In the genomic region with DNA sequence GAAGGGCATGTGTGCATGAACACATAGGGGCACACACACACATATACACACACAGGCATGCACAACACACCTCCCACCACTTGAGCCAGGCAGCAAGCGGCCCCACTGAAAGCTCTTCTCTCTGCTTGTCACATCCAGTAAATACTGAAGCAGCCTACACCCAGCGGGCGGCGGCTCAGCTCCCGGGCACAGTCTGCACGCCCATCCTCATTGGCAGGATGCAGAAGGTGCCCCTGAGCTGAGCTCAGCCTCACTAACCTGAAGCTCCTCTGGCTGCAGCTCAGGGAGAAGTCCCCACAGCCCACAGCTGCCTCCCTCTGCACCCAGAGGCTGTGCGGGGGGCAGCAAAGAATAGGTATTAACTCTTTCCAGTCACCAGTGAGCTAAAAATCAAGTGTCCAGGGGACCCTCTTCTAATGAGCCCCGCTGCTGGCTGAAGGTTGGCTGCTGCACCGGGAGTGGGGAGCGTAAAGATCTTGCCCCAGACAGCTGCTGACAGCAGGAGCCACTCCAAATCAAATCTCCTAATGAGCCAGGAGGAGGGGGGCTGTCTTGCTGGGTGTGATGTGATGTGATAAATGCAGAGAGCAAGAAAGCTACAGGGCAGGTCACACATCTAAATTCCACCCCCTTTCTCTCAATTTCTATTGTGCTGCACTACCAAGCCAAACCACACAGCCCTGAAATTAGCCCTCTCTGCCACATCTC, we compare ENCODE assay signal across 15 cellular contexts. TPM values are rescaled to one million over a fixed set of nuclear protein-coding genes. Genes with fewer than 3 reads are reported as not detected.
DNase-seq lines count a peak whose midpoint lies in the region; ATAC-seq, FAIRE-seq and TF ChIP-seq lines count a peak whose summit lies in the region.
"Had no signal": no experiment of that assay in that cellular context is flagged by ENCODE, and none has a peak within 500 bp of the region (broad histone marks: within the 10 kb centered on the region; RNA-seq: fewer than 3 reads in every experiment).

No MANE protein-coding gene starts in this region.

- no peak overlapping the region for H3K4me3 Mint-ChIP-seq in stimulated activated memory B cell treated with anti-CD40 and anti-IgM and Interleukin-4, amounts not matched to agents 10 μg/mL and 1 μg/mL and 100 μg/mL, for 72 hours

- WGBS in GM12878 (ENCODE audit: insufficient coverage, insufficient replicate concordance, low lambda C conversion rate, missing lambda C conversion rate), result 47% methylated on average over 10 of the region's 10 CpGs
- 0% methylated on average over 2 of the region's 10 CpGs for WGBS in HepG2 (ENCODE audit: low lambda C conversion rate)

- intact Hi-C loops in Right ventricle myocardium inferior (cut with DNase I) (loop anchor here (5.0 kb wide), 1 partner anchor 110 kb away; no protein-coding TSS in a partner anchor), GM12878 (cut with micrococcal nuclease; ENCODE audit: unreplicated experiment) (no loop called here), HepG2 (cut with micrococcal nuclease; ENCODE audit: unreplicated experiment) (no loop called here)

- ATAC-seq in Right ventricle myocardium inferior (no peak), GM12878 (peak; percentile 81), HepG2 (no peak), HG03378 (IDR thresholded peaks at IDR 0.05; ENCODE audit: unreplicated experiment) (no peak)
- peak; percentile 50 for ATAC-seq in stimulated activated memory B cell treated with anti-CD40 and anti-IgM and Interleukin-4, amounts not matched to agents 10 μg/mL and 1 μg/mL and 100 μg/mL, for 72 hours
- ATAC-seq: K562, Panc1, psoas muscle had no signal

- TF ChIP-seq POLR2A in GM12878 (IDR thresholded peaks at IDR 0.05; ENCODE audit: low read depth, low read length) (no peak), HepG2 (IDR thresholded peaks at IDR 0.05; ENCODE audit: insufficient read depth in 1 of 2, low read depth in 2 of 2, low read length in 2 of 2) (no peak)

- H4K20me1 ChIP-seq in GM12878 (ENCODE audit: control insufficient read depth, insufficient read depth) (no peaks in the 10 kb centered on the region), HepG2 (ENCODE audit: insufficient read depth, low read length) (no peaks in the 10 kb centered on the region)

- peaks cover 32% of the 10 kb centered on the region for H3K27me3 Mint-ChIP-seq in stimulated activated memory B cell treated with anti-CD40 and anti-IgM and Interleukin-4, amounts not matched to agents 10 μg/mL and 1 μg/mL and 100 μg/mL, for 72 hours

- H3K27ac ChIP-seq in right atrium auricular region, result no peak overlapping the region
- H3K27ac ChIP-seq in GM12878 (ENCODE audit: control insufficient read depth, insufficient read depth), result no peak overlapping the region
- no peak overlapping the region for H3K27ac ChIP-seq in HepG2 (ENCODE audit: extremely low read length, insufficient read depth, low read length)
- H3K27ac ChIP-seq: psoas muscle had no signal

- no peak for FAIRE-seq in GM12878 (lab: Jason Lieb, UNC)
- FAIRE-seq in HepG2 (lab: Jason Lieb, UNC), result no peak
- FAIRE-seq: endometrium, K562 had no signal

- H3K9ac ChIP-seq in GM12878 (ENCODE audit: control insufficient read depth, insufficient read depth, low read length) (no peak overlapping the region), HepG2 (ENCODE audit: insufficient read depth, low read depth, low read length) (no peak overlapping the region)

- H3K4me3 ChIP-seq in right atrium auricular region (no peak overlapping the region), GM12878 (no peak overlapping the region), HepG2 (replicated peaks in 1 of 3; ENCODE audit: insufficient read depth in 1 of 3, low read depth in 2 of 3, low read length in 3 of 3) (no peak overlapping the region)
- H3K4me3 ChIP-seq: K562, psoas muscle had no signal

- TF ChIP-seq RAD21 in GM12878 (IDR thresholded peaks at IDR 0.05; ENCODE audit: insufficient read depth, low read depth, low read length), result no peak
- TF ChIP-seq RAD21 in HepG2 (CRISPR knock-in tag; IDR thresholded peaks at IDR 0.05), result no peak

- RAD21 ChIA-PET in GM12878 (lab: Charles Lee; ENCODE audit: unreplicated experiment), result interaction anchor here (0.9 to 2.4 kb wide), 7 partner anchors 9 to 110 kb away, joined by 3 to 7 read pairs (median 4); no protein-coding TSS in a partner anchor

- TF ChIP-seq CTCF in right atrium auricular region (IDR thresholded peaks at IDR 0.05), result no peak
- no peak for TF ChIP-seq CTCF in GM12878 (IDR thresholded peaks at IDR 0.05 in 2 of 3, conservative IDR thresholded peaks at IDR 0.05 in 1 of 3; ENCODE audit: control insufficient read depth in 2 of 3, extremely low read depth in 1 of 3, insufficient read depth in 1 of 3, low read depth in 3 of 3, low read length in 3 of 3)
- no peak for TF ChIP-seq CTCF in HepG2 (CRISPR knock-in tag; IDR thresholded peaks at IDR 0.05)

- H3K4me2 ChIP-seq in GM12878 (ENCODE audit: control insufficient read depth, insufficient read depth), result no peak overlapping the region
- H3K4me2 ChIP-seq in HepG2 (ENCODE audit: low read depth, low read length), result no peak overlapping the region

- H3K36me3 Mint-ChIP-seq in stimulated activated memory B cell treated with anti-CD40 and anti-IgM and Interleukin-4, amounts not matched to agents 10 μg/mL and 1 μg/mL and 100 μg/mL, for 72 hours, result no peaks in the 10 kb centered on the region

- peak; percentile 56 for DNase-seq in Right ventricle myocardium inferior (ENCODE audit: missing footprints)
- DNase-seq in right atrium auricular region (ENCODE audit: low spot score), result no peak
- peak; percentile 80 for DNase-seq in NCI-H2171 treated with DMSO at 0.1 percent for 48 hours (lab: John Stamatoyannopoulos, UW)
- DNase-seq in GM12878 (ENCODE audit: low read depth, low spot score), result no peak
- no peak for DNase-seq in HepG2 (ENCODE audit: low spot score)
- DNase-seq in hippocampal formation (lab: John Stamatoyannopoulos, UW), result no peak
- DNase-seq: amniotic stem cell, EL, mesenchymal stem cell, psoas muscle had no signal

- BruUV-seq in GM12878 (replicated peaks; lab: Mats Ljungman, UMichigan), result no TSS peak
- BruUV-seq in HepG2 (replicated peaks; lab: Mats Ljungman, UMichigan), result no TSS peak

- H3K27ac Mint-ChIP-seq in stimulated activated memory B cell treated with anti-CD40 and anti-IgM and Interleukin-4, amounts not matched to agents 10 μg/mL and 1 μg/mL and 100 μg/mL, for 72 hours, result no peak overlapping the region

- in situ Hi-C loops in GM12878 (cut with MboI), result no loop called here
- in situ Hi-C loops in HepG2 (cut with HindIII; ENCODE audit: extremely low pct_ligation_motif_present, low pct_unique_long_range_greater_than_20kb), result no loop called here

- H3K4me1 ChIP-seq in right atrium auricular region, result peaks cover 0 to 31% of the 10 kb centered on the region in 2 donors
- peaks cover 18% of the 10 kb centered on the region; the same call in 1 of the 2 replicates for H3K4me1 ChIP-seq in GM12878 (ENCODE audit: control insufficient read depth, insufficient read depth, low read length)
- H3K4me1 ChIP-seq in HepG2 (ENCODE audit: insufficient read depth, low read length), result no peaks in the 10 kb centered on the region

- TF ChIP-seq EP300 in GM12878 (IDR thresholded peaks at IDR 0.05; ENCODE audit: borderline replicate concordance in 1 of 2, control insufficient read depth in 1 of 2, low read depth in 2 of 2, low read length in 2 of 2) (no peak), HepG2 (IDR thresholded peaks at IDR 0.05; ENCODE audit: low read depth in 2 of 2, low read length in 2 of 2) (no peak), HepG2 (CRISPR knock-in tag; IDR thresholded peaks at IDR 0.05; ENCODE audit: borderline replicate concordance) (no peak)

- no peaks in the 10 kb centered on the region for H3K36me3 ChIP-seq in right atrium auricular region
- no peaks in the 10 kb centered on the region for H3K36me3 ChIP-seq in GM12878 (ENCODE audit: control insufficient read depth in 2 of 2, insufficient read depth in 2 of 2, low read length in 1 of 2)
- no peaks in the 10 kb centered on the region for H3K36me3 ChIP-seq in HepG2 (replicated peaks in 1 of 2; ENCODE audit: control insufficient read depth in 1 of 2, insufficient read depth in 2 of 2, low read length in 2 of 2)

- CTCF ChIA-PET in GM12878 (lab: Yijun Ruan, JAX) (interaction anchor here (0.8 to 9.2 kb wide), 7 partner anchors 10 to 115 kb away, joined by 3 to 121 read pairs (median 4); a partner anchor contains a TSS), HepG2 (lab: Yijun Ruan, JAX; ENCODE audit: low intra/inter-chr PET ratio, low total read pairs) (no interaction called here)

- H3K27me3 ChIP-seq in right atrium auricular region, result no peaks in the 10 kb centered on the region
- H3K27me3 ChIP-seq in GM12878 (replicated peaks in 1 of 2; ENCODE audit: control insufficient read depth in 2 of 2, insufficient read depth in 2 of 2, low read length in 1 of 2), result no peaks in the 10 kb centered on the region
- H3K27me3 ChIP-seq in HepG2 (ENCODE audit: control insufficient read depth in 1 of 2, insufficient read depth in 2 of 2, low read length in 2 of 2), result peaks cover 2 to 48% of the 10 kb centered on the region in 2 experiments; a peak in 3 of 5 replicates

- SMC1A ChIA-PET in GM12878 (lab: Charles Lee; ENCODE audit: uncharacterized antibody, unreplicated experiment), result interaction anchor here (0.6 to 8.2 kb wide), 11 partner anchors 9 to 76 kb away, joined by 3 to 106 read pairs (median 3); no protein-coding TSS in a partner anchor

- no peaks in the 10 kb centered on the region for H3K9me3 Mint-ChIP-seq in stimulated activated memory B cell treated with anti-CD40 and anti-IgM and Interleukin-4, amounts not matched to agents 10 μg/mL and 1 μg/mL and 100 μg/mL, for 72 hours

- no peaks in the 10 kb centered on the region for H3K9me3 ChIP-seq in right atrium auricular region
- H3K9me3 ChIP-seq in GM12878 (replicated peaks; ENCODE audit: control insufficient read depth, insufficient read depth, low read length), result no peaks in the 10 kb centered on the region
- H3K9me3 ChIP-seq in HepG2 (ENCODE audit: low read length), result no peaks in the 10 kb centered on the region
- H3K9me3 ChIP-seq: psoas muscle had no signal

- H3K4me1 Mint-ChIP-seq in stimulated activated memory B cell treated with anti-CD40 and anti-IgM and Interleukin-4, amounts not matched to agents 10 μg/mL and 1 μg/mL and 100 μg/mL, for 72 hours, result peaks cover 6% of the 10 kb centered on the region

- no peak overlapping the region for H2AFZ ChIP-seq in GM12878 (ENCODE audit: control insufficient read depth, low read depth, low read length)
- no peak overlapping the region for H2AFZ ChIP-seq in HepG2 (ENCODE audit: low read length)

- no peaks in the 10 kb centered on the region for H3K79me2 ChIP-seq in GM12878 (ENCODE audit: control insufficient read depth, insufficient read depth, low read length)
- no peaks in the 10 kb centered on the region for H3K79me2 ChIP-seq in HepG2 (ENCODE audit: insufficient read depth, low read length)

- POLR2A ChIA-PET in GM12878 (lab: Charles Lee) (interaction anchor here (0.5 to 1.7 kb wide), 3 partner anchors 10 to 54 kb away, joined by 3 to 5 read pairs (median 4); no protein-coding TSS in a partner anchor), HepG2 (lab: Yijun Ruan, JAX) (no interaction called here)

RNA-seq across cellular contexts. Expression of a gene that starts 12.5 kb away (rescaled TPM):
- total RNA-seq in Right ventricle myocardium inferior (not detected), right atrium auricular region (under 1 TPM in 1 of 2 donors, not detected in 1; 0.31 TPM), GM12878 (2014; rRNA removed) (0.16 and 0.62 TPM in 2 replicates), GM12878 (2014; rRNA removed; fragmentation: Illumina TruSeq; extraction: Trizol) (0.36 and 0.41 TPM in 2 replicates), GM12878 (2021) (0.31 and 0.35 TPM in 2 replicates), HepG2 (2016; rRNA removed; fragmentation: Illumina TruSeq; extraction: Trizol) (not detected in 2 replicates)
- total RNA-seq in GM12878 (2013; cell fraction: nucleolus; rRNA removed), result 0.21 and 0.51 TPM in 2 replicates
- polyA plus RNA-seq in GM12878 (2011; ENCODE audit: low read depth), result not detected
- polyA plus RNA-seq in GM12878 (2011; rRNA removed) (0.40 and 0.43 TPM in 2 replicates), GM12878 (2014; fragmentation: Illumina TruSeq; extraction: Trizol) (0.14 and 0.56 TPM in 2 replicates), GM12878 (2014; fragmentation: Nextera tagmentation; extraction: Ambion mirVana) (under 1 TPM; 0.07 to 0.18 TPM), GM12878 (2014; rRNA removed) (0.22 and 0.52 TPM in 2 replicates), GM12878 (2016; fragmentation: Nextera tagmentation; extraction: Ambion mirVana) (under 1 TPM; 0.03 to 0.43 TPM), HepG2 (2011; rRNA removed) (not detected in 2 replicates)
- polyA plus RNA-seq in GM12878 (2011; cell fraction: cytosol; rRNA removed), result 0.25 and 0.54 TPM in 2 replicates
- polyA plus RNA-seq in GM12878 (2011; cell fraction: nucleus; rRNA removed), result 0.21 and 0.42 TPM in 2 replicates
- 0.03 and 0.10 TPM in 2 replicates for polyA plus RNA-seq in GM12878 (2012)
- polyA minus RNA-seq in GM12878 (2011; rRNA and poly(A)+ RNA removed), result 0.26 and 1.5 TPM in 2 replicates
- 0.52 TPM in 1 of 2 replicates, not detected in the other for polyA minus RNA-seq in GM12878 (2011; cell fraction: cytosol; rRNA and poly(A)+ RNA removed)
- 0.38 and 0.48 TPM in 2 replicates for polyA minus RNA-seq in GM12878 (2011; cell fraction: nucleus; rRNA and poly(A)+ RNA removed)
- total RNA-seq in HepG2 (2016; cell fraction: cytosol; rRNA removed; fragmentation: Illumina TruSeq; extraction: Trizol; ENCODE audit: low read depth), result not detected in 2 replicates
- total RNA-seq in HepG2 (2016; cell fraction: insoluble cytoplasmic fraction; rRNA removed; fragmentation: Illumina TruSeq; extraction: Trizol), result not detected in 2 replicates
- not detected in 2 replicates for total RNA-seq in HepG2 (2016; cell fraction: membrane; rRNA removed; fragmentation: Illumina TruSeq; extraction: Trizol)
- total RNA-seq in HepG2 (2016; cell fraction: nucleus; rRNA removed; fragmentation: Illumina TruSeq; extraction: Trizol), result not detected in 2 replicates
- polyA plus RNA-seq in HepG2 (2011; cell fraction: cytosol; rRNA removed), result not detected in 2 replicates
- polyA plus RNA-seq in HepG2 (2011; cell fraction: nucleus; rRNA removed), result not detected in 2 replicates
- not detected in 2 replicates for polyA plus RNA-seq in HepG2 (2012)
- not detected in 2 replicates for polyA plus RNA-seq in HepG2 (2016; cell fraction: cytosol; fragmentation: Illumina TruSeq; extraction: Trizol; ENCODE audit: low read depth)
- not detected in 2 replicates for polyA plus RNA-seq in HepG2 (2016; cell fraction: insoluble cytoplasmic fraction; fragmentation: Illumina TruSeq; extraction: Trizol; ENCODE audit: low read depth)
- not detected in 2 replicates for polyA plus RNA-seq in HepG2 (2016; cell fraction: membrane; fragmentation: Illumina TruSeq; extraction: Trizol; ENCODE audit: low read depth)
- polyA plus RNA-seq in HepG2 (2016; cell fraction: nucleus; fragmentation: Illumina TruSeq; extraction: Trizol; ENCODE audit: insufficient read depth, low read depth), result not detected in 2 replicates
- polyA minus RNA-seq in HepG2 (2011; rRNA and poly(A)+ RNA removed; ENCODE audit: low replicate concordance), result not detected in 2 replicates
- polyA minus RNA-seq in HepG2 (2011; cell fraction: cytosol; rRNA and poly(A)+ RNA removed), result not detected in 2 replicates
- polyA minus RNA-seq in HepG2 (2011; cell fraction: nucleus; rRNA and poly(A)+ RNA removed), result not detected in 2 replicates
- total RNA-seq: K562, psoas muscle had no signal
- polyA plus RNA-seq: K562 had no signal

Comparison
In these comparisons a context has a peak if more than half of its experiments do, and no peak if none do; other contexts are left out.
1. DNase-seq: peak in Right ventricle myocardium inferior (single experiment) and NCI-H2171 treated with DMSO at 0.1 percent for 48 hours (single experiment); none in right atrium auricular region (single experiment), GM12878 (single experiment), HepG2 (single experiment) and hippocampal formation (0 of 2).
2. ATAC-seq: peak in GM12878 (single experiment) and stimulated activated memory B cell treated with anti-CD40 and anti-IgM and Interleukin-4, amounts not matched to agents 10 μg/mL and 1 μg/mL and 100 μg/mL, for 72 hours (single experiment); none in Right ventricle myocardium inferior (single experiment), HepG2 (single experiment) and HG03378 (single experiment).